Comparison of ENCODE assay signal across 8 cellular contexts in genomic region chr17:9987779-9988585, GRCh38.
DNase-seq lines count a peak whose midpoint lies in the region; ATAC-seq and TF ChIP-seq lines count a peak whose summit lies in the region.

No MANE protein-coding gene starts in this region.

- peak; percentile 46 for TF ChIP-seq RAD21 in HCT116 (IDR thresholded peaks at IDR 0.05; ENCODE audit: low read depth)

- POLR2A ChIA-PET in HCT116 (lab: Charles Lee) = interaction anchor here (0.6 kb wide), 1 partner anchor 22 kb away, joined by 4 read pairs; no protein-coding TSS in a partner anchor

- intact Hi-C loops in HCT116 (cut with micrococcal nuclease) = no loop called here

- H2BK5ac ChIP-seq in neuronal stem cell (ENCODE audit: low read length) = no peak overlapping the region

- RAD21 ChIA-PET in HCT116 (lab: Charles Lee; ENCODE audit: low non-redundant PET in 1 of 2, low total read pairs in 2 of 2, uncharacterized antibody in 2 of 2, unreplicated experiment in 2 of 2) = no interaction called here

- peak; percentile 50 for DNase-seq in COLO829 (ENCODE audit: low spot score)
- DNase-seq in HCT116 (ENCODE audit: low read depth, low spot score) = no peak
- DNase-seq in T-helper 9 cell = peak; percentile 3
- DNase-seq in fibroblast of lung (ENCODE audit: low read depth in 2 of 2) = peak; percentile 9 to 40
- DNase-seq in neuronal stem cell (ENCODE audit: low spot score) = peak; percentile 41
- no peak for DNase-seq in NCI-H526 treated with DMSO at 0.1 percent for 48 hours (lab: John Stamatoyannopoulos, UW)
- no peak for DNase-seq in NCI-H2196 (lab: John Stamatoyannopoulos, UW; ENCODE audit: unreplicated experiment)
- DNase-seq in cortex of kidney (lab: John Stamatoyannopoulos, UW) = no peak

- no peak overlapping the region for H4K91ac ChIP-seq in neuronal stem cell (ENCODE audit: low read depth, low read length, poor library complexity)

- H3K4ac ChIP-seq in neuronal stem cell (ENCODE audit: low read length) = no peak overlapping the region

- no peak overlapping the region for H3K23ac ChIP-seq in neuronal stem cell (ENCODE audit: low read depth, low read length, poor library complexity)

- H2AFZ ChIP-seq in HCT116 (ENCODE audit: low read depth, low read length, poor library complexity, severe bottlenecking) = no peak overlapping the region
- H2AFZ ChIP-seq in fibroblast of lung (ENCODE audit: low read length) = no peak overlapping the region
- no peak overlapping the region for H2AFZ ChIP-seq in neuronal stem cell (ENCODE audit: low read length)

- TF ChIP-seq CTCF in HCT116 (IDR thresholded peaks at IDR 0.05 in 2 of 3, conservative IDR thresholded peaks at IDR 0.05 in 1 of 3; ENCODE audit: borderline replicate concordance in 1 of 3, insufficient read depth in 1 of 3, low read depth in 2 of 3, low read length in 2 of 3) = peak; percentile 33 to 84 (median 81); a peak in 4 of 6 replicates
- peak; percentile 41 to 82 for TF ChIP-seq CTCF in fibroblast of lung (conservative IDR thresholded peaks at IDR 0.05 in 1 of 2, IDR thresholded peaks at IDR 0.05 in 1 of 2; ENCODE audit: low read depth in 1 of 2, low read length in 2 of 2)

- no peak overlapping the region for H3K14ac ChIP-seq in neuronal stem cell (ENCODE audit: low read length)

- H3K4me2 ChIP-seq in HCT116 (ENCODE audit: low read length) (no peak overlapping the region), fibroblast of lung (ENCODE audit: extremely low read depth, insufficient read depth, low read length) (no peak overlapping the region), neuronal stem cell (ENCODE audit: insufficient read depth, low read length, poor library complexity, severe bottlenecking) (no peak overlapping the region)

- H3K27ac ChIP-seq in HCT116 (ENCODE audit: low read depth, low read length) (no peak overlapping the region), fibroblast of lung (ENCODE audit: insufficient read depth, low read length) (no peak overlapping the region), neuronal stem cell (replicated peaks; ENCODE audit: low read length) (no peak overlapping the region)

- H3K79me2 ChIP-seq in HCT116 (ENCODE audit: insufficient read depth, low read length) (no peaks in the 10 kb centered on the region), fibroblast of lung (ENCODE audit: control insufficient read depth, insufficient read depth, low read length) (no peaks in the 10 kb centered on the region)

- CTCF ChIA-PET in HCT116 (lab: Charles Lee) = interaction anchor here (1.5 kb wide), 1 partner anchor 16 kb away, joined by 4 read pairs; no protein-coding TSS in a partner anchor

- H4K20me1 ChIP-seq in HCT116 (ENCODE audit: insufficient read depth) (no peaks in the 10 kb centered on the region), fibroblast of lung (ENCODE audit: control insufficient read depth, extremely low read depth, insufficient read depth, low read length) (no peaks in the 10 kb centered on the region)

- no peak overlapping the region for H2BK15ac ChIP-seq in neuronal stem cell (ENCODE audit: low read length)

- no peak overlapping the region for H3K9ac ChIP-seq in HCT116 (ENCODE audit: low read length)
- no peak overlapping the region for H3K9ac ChIP-seq in fibroblast of lung (ENCODE audit: insufficient read depth, low read length)
- no peak overlapping the region for H3K9ac ChIP-seq in neuronal stem cell (ENCODE audit: low read depth, low read length, poor library complexity)

- no peaks in the 10 kb centered on the region for H3K27me3 ChIP-seq in HCT116 (ENCODE audit: insufficient read depth, low read length)
- H3K27me3 ChIP-seq in fibroblast of lung (ENCODE audit: control insufficient read depth, insufficient read depth, low read length) = no peaks in the 10 kb centered on the region
- no peaks in the 10 kb centered on the region for H3K27me3 ChIP-seq in neuronal stem cell (ENCODE audit: control insufficient read depth in 3 of 3, insufficient read depth in 3 of 3, low read depth in 1 of 3, low read length in 3 of 3)

- H3K9me3 ChIP-seq in HCT116 (ENCODE audit: control insufficient read depth in 1 of 2, insufficient read depth in 1 of 2, low read depth in 1 of 2, low read length in 2 of 2) (no peaks in the 10 kb centered on the region), fibroblast of lung (ENCODE audit: control insufficient read depth, insufficient read depth, low read depth, low read length) (no peaks in the 10 kb centered on the region), neuronal stem cell (replicated peaks in 1 of 2; ENCODE audit: control insufficient read depth in 2 of 2, insufficient read depth in 1 of 2, low read depth in 1 of 2, low read length in 2 of 2) (peaks cover 0 to 1% of the 10 kb centered on the region in 2 donors)

- H2BK120ac ChIP-seq in neuronal stem cell (ENCODE audit: low read depth, low read length) = no peak overlapping the region

- H3K9me2 ChIP-seq in HCT116 (ENCODE audit: insufficient read depth) = no peaks in the 10 kb centered on the region

- H3K4me1 ChIP-seq in HCT116 (ENCODE audit: control insufficient read depth in 1 of 2, insufficient read depth in 2 of 2, low read length in 2 of 2) (no peaks in the 10 kb centered on the region), fibroblast of lung (ENCODE audit: control insufficient read depth, extremely low read depth, insufficient read depth, low read length) (no peaks in the 10 kb centered on the region), neuronal stem cell (ENCODE audit: control insufficient read depth in 2 of 2, insufficient read depth in 1 of 2, low read depth in 1 of 2, low read length in 2 of 2) (no peaks in the 10 kb centered on the region)

- TF ChIP-seq POLR2A in HCT116 (IDR thresholded peaks at IDR 0.05; ENCODE audit: borderline replicate concordance, extremely low read depth, insufficient read depth, insufficient read length) = no peak

- H3K79me1 ChIP-seq in neuronal stem cell (ENCODE audit: low read depth, low read length) = no peaks in the 10 kb centered on the region

- BruUV-seq in HCT116 (replicated peaks; lab: Mats Ljungman, UMichigan) = no TSS peak

- no CpG with 5 or more reads among the region's 7 CpGs for WGBS in neuronal stem cell (ENCODE audit: extremely low coverage in 2 of 2, insufficient read length in 2 of 2, insufficient replicate concordance in 1 of 2), 2 donors

- H3K4me3 ChIP-seq in HCT116 (replicated peaks in 1 of 2; ENCODE audit: low read depth in 1 of 2, low read length in 2 of 2) (no peak overlapping the region), fibroblast of lung (replicated peaks in 1 of 4; ENCODE audit: control extremely low read depth in 1 of 4, insufficient read depth in 1 of 4, low read depth in 3 of 4, low read length in 4 of 4) (no peak overlapping the region), neuronal stem cell (ENCODE audit: low read length in 2 of 2) (no peak overlapping the region)

- no peak overlapping the region for H2BK12ac ChIP-seq in neuronal stem cell (ENCODE audit: low read length)

- no peaks in the 10 kb centered on the region for H3K36me3 ChIP-seq in HCT116 (ENCODE audit: control insufficient read depth in 1 of 2, insufficient read depth in 2 of 2, low read length in 2 of 2)
- H3K36me3 ChIP-seq in fibroblast of lung (ENCODE audit: control insufficient read depth, insufficient read depth, low read length) = no peaks in the 10 kb centered on the region
- no peaks in the 10 kb centered on the region for H3K36me3 ChIP-seq in neuronal stem cell (replicated peaks in 1 of 2; ENCODE audit: control insufficient read depth in 2 of 2, insufficient read depth in 2 of 2, low read length in 2 of 2)

- H2AK5ac ChIP-seq in neuronal stem cell (ENCODE audit: low read depth, low read length) = no peak overlapping the region

- ATAC-seq in HCT116 = peak; percentile 85

- H4K8ac ChIP-seq in neuronal stem cell (ENCODE audit: low read depth, low read length) = no peak overlapping the region

- H3K18ac ChIP-seq in neuronal stem cell (ENCODE audit: low read length) = no peak overlapping the region

TF ChIP-seq in HCT116, 20 proteins besides CTCF, POLR2A, EP300 and RAD21:
- TF ChIP-seq POLR2AphosphoS5 (IDR thresholded peaks at IDR 0.05; ENCODE audit: low read depth, low read length) (no peak), REST (IDR thresholded peaks at IDR 0.05; ENCODE audit: low read depth) (no peak), CBX3 (IDR thresholded peaks at IDR 0.05; ENCODE audit: low read depth) (no peak), SP1 (IDR thresholded peaks at IDR 0.05; ENCODE audit: low read depth) (no peak), EZH2 (IDR thresholded peaks at IDR 0.05) (no peak), CEBPB (IDR thresholded peaks at IDR 0.05; ENCODE audit: low read depth) (no peak)

Comparison
In these comparisons a context has a peak if more than half of its experiments do, and no peak if none do; other contexts are left out.
1. DNase-seq: peak in COLO829 (single experiment), T-helper 9 cell (single experiment), fibroblast of lung (2 of 2) and neuronal stem cell (single experiment); none in HCT116 (single experiment), NCI-H526 treated with DMSO at 0.1 percent for 48 hours (single experiment), NCI-H2196 (single experiment) and cortex of kidney (single experiment).